In genomic region chr12:102486153-102486552, GRCh38 we compare ENCODE assay signal across 31 cellular contexts. TPM values are rescaled to one million over a fixed set of nuclear protein-coding genes. Genes with fewer than 3 reads are reported as not detected.
"Had no signal": no experiment of that assay in that cellular context is flagged by ENCODE, and none has a peak within 500 bp of the region (broad histone marks: within the 10 kb centered on the region; RNA-seq: fewer than 3 reads in every experiment).

No MANE protein-coding gene starts in this region.

- ATAC-seq: effector memory CD8-positive, alpha-beta T cell; left colon; left ventricle myocardium superior; natural killer cell; psoas muscle; right cardiac atrium; stimulated activated memory B cell treated with anti-CD40 and anti-IgM and Interleukin-4, amounts not matched to agents 10 μg/mL and 1 μg/mL and 100 μg/mL, for 72 hours had no signal

- H3K27me3 Mint-ChIP-seq: memory B cell; stimulated activated memory B cell treated with anti-CD40 and anti-IgM and Interleukin-4, amounts not matched to agents 10 μg/mL and 1 μg/mL and 100 μg/mL, for 72 hours had no signal

- H3K9me3 Mint-ChIP-seq: effector memory CD8-positive, alpha-beta T cell; natural killer cell had no signal

- H3K4me1 ChIP-seq: vagina had no signal

- H3K4me3 Mint-ChIP-seq: effector memory CD8-positive, alpha-beta T cell; immature natural killer cell; memory B cell; natural killer cell; stimulated activated memory B cell treated with anti-CD40 and anti-IgM and Interleukin-4, amounts not matched to agents 10 μg/mL and 1 μg/mL and 100 μg/mL, for 72 hours had no signal

- H3K4me3 ChIP-seq: coronary artery, esophagus squamous epithelium, lung, ovary, psoas muscle, skin epidermis, spleen, stomach, thyroid gland, vagina had no signal

- FAIRE-seq: endometrium had no signal

- H3K4me1 Mint-ChIP-seq: stimulated activated memory B cell treated with anti-CD40 and anti-IgM and Interleukin-4, amounts not matched to agents 10 μg/mL and 1 μg/mL and 100 μg/mL, for 72 hours had no signal

- DNase-seq: dermis blood vessel endothelial cell; effector memory CD8-positive, alpha-beta T cell; erythroblast; esophagus squamous epithelium; foreskin melanocyte; hypothalamus; immature natural killer cell; islet precursor cell; kidney glomerular epithelial cell; left colon; left ventricle myocardium superior; natural killer cell; occipital lobe; ovary; posterior cingulate gyrus; psoas muscle; right cardiac atrium; spleen; stimulated activated CD4-positive, alpha-beta T cell treated with anti-CD3 and anti-CD28 coated beads, Interleukin-4, amount 100 ng/mL, for 4 hours; stomach; thyroid gland; trophoblast cell had no signal

- H3K27ac Mint-ChIP-seq: effector memory CD8-positive, alpha-beta T cell; immature natural killer cell; memory B cell; natural killer cell; stimulated activated memory B cell treated with anti-CD40 and anti-IgM and Interleukin-4, amounts not matched to agents 10 μg/mL and 1 μg/mL and 100 μg/mL, for 72 hours had no signal

- H3K27ac ChIP-seq: coronary artery, esophagus squamous epithelium, ovary, psoas muscle, skin epidermis, spleen, stomach, thyroid gland, vagina had no signal

- H3K36me3 ChIP-seq: esophagus squamous epithelium, ovary, spleen, stomach, thyroid gland, vagina had no signal

- H3K36me3 Mint-ChIP-seq: immature natural killer cell, memory B cell, natural killer cell had no signal

- H3K9me3 ChIP-seq: esophagus squamous epithelium, ovary, psoas muscle, stomach, thyroid gland, vagina had no signal

- H3K27me3 ChIP-seq: esophagus squamous epithelium, ovary, spleen, stomach, thyroid gland, vagina had no signal

RNA-seq across cellular contexts. Expression of gene IGF1, which starts 5.8 kb away (rescaled TPM):
- total RNA-seq: mononuclear cell had no signal
- polyA plus RNA-seq: immature natural killer cell, neural cell had no signal
